ENCODE assay signal across 11 cellular contexts in the genomic region with DNA sequence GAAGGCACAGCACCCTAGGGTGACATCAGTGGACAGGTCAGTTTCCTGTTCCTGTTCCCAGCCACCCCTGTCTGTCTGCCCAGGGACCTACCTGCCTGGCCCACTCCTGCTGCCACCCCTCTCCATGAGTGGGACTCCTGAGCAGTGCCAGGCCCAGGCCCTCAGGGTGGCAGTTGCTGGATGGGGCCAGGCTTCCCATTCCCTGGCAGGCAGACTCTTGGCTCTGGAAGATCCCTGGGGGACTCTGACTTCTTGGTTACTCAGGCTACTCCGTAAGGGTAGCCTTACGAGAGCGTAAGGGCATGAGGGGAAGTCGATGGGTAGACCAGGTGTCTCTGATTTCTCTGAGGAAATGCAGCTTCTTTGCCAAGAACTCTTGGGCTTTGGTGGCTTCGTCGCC. TPM values are rescaled to one million over a fixed set of nuclear protein-coding genes. Genes with fewer than 3 reads are reported as not detected.
A peak's percentile ranks its signal among the peaks of the same experiment; 100 is the strongest.
DNase-seq lines count a peak whose midpoint lies in the region; ATAC-seq and TF ChIP-seq lines count a peak whose summit lies in the region.
"Had no signal": no experiment of that assay in that cellular context is flagged by ENCODE, and none has a peak within 500 bp of the region (broad histone marks: within the 10 kb centered on the region; RNA-seq: fewer than 3 reads in every experiment).

No MANE protein-coding gene starts in this region.

- H3K27me3 ChIP-seq in CD8-positive, alpha-beta T cell (ENCODE audit: insufficient read depth, low read length): no peaks in the 10 kb centered on the region
- H3K27me3 ChIP-seq in layer of hippocampus (ENCODE audit: control insufficient read depth, insufficient read depth, low read length) (no peaks in the 10 kb centered on the region), spleen (replicated peaks in 1 of 7) (peaks cover 0 to 5% (median 0%) of the 10 kb centered on the region in 7 donors)

- H3K36me3 Mint-ChIP-seq in CD8-positive, alpha-beta T cell: peaks cover 43% of the 10 kb centered on the region
- H3K36me3 Mint-ChIP-seq in activated CD8-positive, alpha-beta T cell treated with anti-CD3 and anti-CD28 coated beads for 36 hours (ENCODE audit: low read depth): peaks cover 16% of the 10 kb centered on the region

- TF ChIP-seq POLR2A in spleen (IDR thresholded peaks at IDR 0.05): no peak

- 81 to 90% (median 86%) methylated on average over 6 of the region's 6 CpGs for whole genome bisulfite sequencing in spleen, 5 donors

- TF ChIP-seq CTCF in CD8-positive, alpha-beta T cell (IDR thresholded peaks at IDR 0.05): no peak
- TF ChIP-seq CTCF in spleen (IDR thresholded peaks at IDR 0.05 in 8 of 11, conservative IDR thresholded peaks at IDR 0.05 in 3 of 11): no peak
- TF ChIP-seq CTCF in activated CD8-positive, alpha-beta T cell treated with anti-CD3 and anti-CD28 coated beads for 36 hours (IDR thresholded peaks at IDR 0.05): no peak

- peak overlapping the region; percentile 27 for H3K27ac Mint-ChIP-seq in CD8-positive, alpha-beta T cell
- H3K27ac Mint-ChIP-seq in activated CD8-positive, alpha-beta T cell treated with anti-CD3 and anti-CD28 coated beads for 36 hours: no peak overlapping the region

- CTCF ChIA-PET in CD8-positive, alpha-beta T cell (lab: Charles Lee): no interaction called here
- CTCF ChIA-PET in activated CD8-positive, alpha-beta T cell treated with anti-CD3 and anti-CD28 coated beads for 36 hours (lab: Charles Lee): interaction anchor here (1.2 kb wide), 1 partner anchor 25 kb away, joined by 3 read pairs; no protein-coding TSS in a partner anchor

- no peak overlapping the region for H3K4me3 ChIP-seq in CD8-positive, alpha-beta T cell (ENCODE audit: low read depth, low read length)
- H3K4me3 ChIP-seq in spleen: peak overlapping the region in 5 of 8 donors; percentile 28 to 57 (median 41)

- H3K4me3 Mint-ChIP-seq in CD8-positive, alpha-beta T cell: no peak overlapping the region
- H3K4me3 Mint-ChIP-seq in activated CD8-positive, alpha-beta T cell treated with anti-CD3 and anti-CD28 coated beads for 36 hours: no peak overlapping the region

- H3K4me1 ChIP-seq in CD8-positive, alpha-beta T cell (ENCODE audit: insufficient read depth, low read length): no peaks in the 10 kb centered on the region
- peaks cover 0 to 69% (median 21%) of the 10 kb centered on the region in 6 donors for H3K4me1 ChIP-seq in spleen

- H3K9me3 ChIP-seq in CD8-positive, alpha-beta T cell (ENCODE audit: low read length): no peaks in the 10 kb centered on the region
- no peaks in the 10 kb centered on the region for H3K9me3 ChIP-seq in spleen

- no peaks in the 10 kb centered on the region for H3K4me1 Mint-ChIP-seq in CD8-positive, alpha-beta T cell (ENCODE audit: low read depth)
- no peaks in the 10 kb centered on the region for H3K4me1 Mint-ChIP-seq in activated CD8-positive, alpha-beta T cell treated with anti-CD3 and anti-CD28 coated beads for 36 hours (ENCODE audit: low read depth)

- no peaks in the 10 kb centered on the region for H3K9me3 Mint-ChIP-seq in CD8-positive, alpha-beta T cell
- no peaks in the 10 kb centered on the region for H3K9me3 Mint-ChIP-seq in activated CD8-positive, alpha-beta T cell treated with anti-CD3 and anti-CD28 coated beads for 36 hours

- H3K27me3 Mint-ChIP-seq in CD8-positive, alpha-beta T cell (ENCODE audit: low read depth): no peaks in the 10 kb centered on the region
- H3K27me3 Mint-ChIP-seq in activated CD8-positive, alpha-beta T cell treated with anti-CD3 and anti-CD28 coated beads for 36 hours: no peaks in the 10 kb centered on the region

- no peak overlapping the region for H3K27ac ChIP-seq in CD8-positive, alpha-beta T cell (ENCODE audit: low read depth, low read length)
- H3K27ac ChIP-seq in layer of hippocampus (ENCODE audit: low read depth, low read length) (peak overlapping the region; percentile 42), spleen (peak overlapping the region in 7 of 8 donors; percentile 1 to 81 (median 78))

- H3K36me3 ChIP-seq in CD8-positive, alpha-beta T cell (ENCODE audit: insufficient read depth, low read length): peaks cover 5% of the 10 kb centered on the region
- H3K36me3 ChIP-seq in spleen: peaks cover 0 to 67% (median 27%) of the 10 kb centered on the region in 6 donors

- no peak for DNase-seq in CD8-positive, alpha-beta T cell
- peak; percentile 35 for DNase-seq in astrocyte of the hippocampus (ENCODE audit: low read depth, low spot score)
- DNase-seq in spleen: no peak
- no peak for DNase-seq in central memory CD4-positive, alpha-beta T cell
- no peak for DNase-seq in islet precursor cell
- DNase-seq in activated CD8-positive, alpha-beta T cell treated with anti-CD3 and anti-CD28 coated beads for 36 hours: no peak
- DNase-seq: activated T-cell treated with anti-CD3 and anti-CD28 coated beads, Interleukin-2, amount 50 U/mL, for 1 hour; DMS153 had no signal

- POLR2A ChIA-PET in CD8-positive, alpha-beta T cell (lab: Charles Lee): interaction anchor here (1.2 to 1.7 kb wide), 2 partner anchors 9 to 25 kb away, joined by 3 to 4 read pairs; no protein-coding TSS in a partner anchor
- POLR2A ChIA-PET in activated CD8-positive, alpha-beta T cell treated with anti-CD3 and anti-CD28 coated beads for 36 hours (lab: Charles Lee): interaction anchor here (1.0 to 4.4 kb wide), 2 partner anchors 9 to 19 kb away, joined by 4 to 21 read pairs; no protein-coding TSS in a partner anchor

- ATAC-seq in CD8-positive, alpha-beta T cell: no peak
- no peak for ATAC-seq in HG03520 (IDR thresholded peaks at IDR 0.05; ENCODE audit: unreplicated experiment)
- no peak for ATAC-seq in activated CD8-positive, alpha-beta T cell treated with anti-CD3 and anti-CD28 coated beads for 36 hours
- ATAC-seq: Panc1 had no signal

- intact Hi-C loops in CD8-positive, alpha-beta T cell (cut with DNase I, micrococcal nuclease): no loop called here
- intact Hi-C loops in spleen (cut with DNase I; ENCODE audit: low total_unique reads): no loop called here
- intact Hi-C loops in activated CD8-positive, alpha-beta T cell treated with anti-CD3 and anti-CD28 coated beads for 36 hours (cut with micrococcal nuclease): no loop called here

RNA-seq across cellular contexts. Expression of a gene that starts 2.7 kb away (rescaled TPM):
- 1 to 10 TPM; 9.4 to 9.8 TPM for total RNA-seq in CD8-positive, alpha-beta T cell
- total RNA-seq in spleen: 1,000 to 10,000 TPM in 1 of 7 donors, 100 to 1,000 TPM in 6; 117 to 1,088 (median 328) TPM
- 100 to 1,000 TPM; 247 to 807 (median 469) TPM for polyA plus RNA-seq in spleen
- total RNA-seq in activated CD8-positive, alpha-beta T cell treated with anti-CD3 and anti-CD28 coated beads for 36 hours: 1 to 10 TPM; 2.0 to 2.5 TPM

RNA-seq across cellular contexts. Expression of a gene that starts 23.4 kb away (rescaled TPM):
- total RNA-seq in CD8-positive, alpha-beta T cell: 100 to 1,000 TPM; 133 to 134 TPM
- total RNA-seq in spleen: 10 to 100 TPM; 40.3 to 83.8 (median 58.3) TPM
- polyA plus RNA-seq in spleen: 10 to 100 TPM; 21.3 to 36.0 (median 24.0) TPM
- total RNA-seq in activated CD8-positive, alpha-beta T cell treated with anti-CD3 and anti-CD28 coated beads for 36 hours: 10 to 100 TPM; 16.6 to 17.3 TPM

RNA-seq across cellular contexts. Expression of a gene that starts 30.0 kb away (rescaled TPM):
- 100 to 1,000 TPM; 208 to 218 TPM for total RNA-seq in CD8-positive, alpha-beta T cell
- total RNA-seq in spleen: 100 to 1,000 TPM in 5 of 7 donors, 10 to 100 TPM in 2; 92.6 to 152 (median 117) TPM
- 10 to 100 TPM; 27.3 to 53.4 (median 52.3) TPM for polyA plus RNA-seq in spleen
- total RNA-seq in activated CD8-positive, alpha-beta T cell treated with anti-CD3 and anti-CD28 coated beads for 36 hours: 100 to 1,000 TPM in 1 of 2 experiments, 10 to 100 TPM in 1; 98.8 to 107 TPM

RNA-seq across cellular contexts. Expression of a gene that starts 30.6 kb away (rescaled TPM):
- total RNA-seq in CD8-positive, alpha-beta T cell: 10 to 100 TPM; 10.8 to 11.7 TPM
- 10 to 100 TPM; 13.1 to 29.6 (median 20.9) TPM for total RNA-seq in spleen
- 1 to 10 TPM; 5.6 to 9.9 (median 6.7) TPM for polyA plus RNA-seq in spleen
- 10 to 100 TPM; 14.7 to 18.3 TPM for total RNA-seq in activated CD8-positive, alpha-beta T cell treated with anti-CD3 and anti-CD28 coated beads for 36 hours

RNA-seq across cellular contexts. Expression of a gene that starts 57.8 kb away (rescaled TPM):
- 10 to 100 TPM; 52.1 to 55.9 TPM for total RNA-seq in CD8-positive, alpha-beta T cell
- total RNA-seq in spleen: 10 to 100 TPM; 58.6 to 80.4 (median 67.2) TPM
- polyA plus RNA-seq in spleen: 10 to 100 TPM; 14.3 to 28.3 (median 16.2) TPM
- 10 to 100 TPM; 50.0 to 50.2 TPM for total RNA-seq in activated CD8-positive, alpha-beta T cell treated with anti-CD3 and anti-CD28 coated beads for 36 hours

Comparison
In these comparisons a context has a peak if more than half of its experiments do, and no peak if none do; other contexts are left out.
1. RNA of a gene that starts 2.7 kb away (total RNA-seq): 117 to 1,088 TPM in spleen; 9.4 to 9.8 TPM in CD8-positive, alpha-beta T cell and 2.0 to 2.5 TPM in activated CD8-positive, alpha-beta T cell treated with anti-CD3 and anti-CD28 coated beads for 36 hours; every median in the first group is over 10 times any median in the second.